Comparison of ENCODE assay signal across 26 cellular contexts in the genomic region with DNA sequence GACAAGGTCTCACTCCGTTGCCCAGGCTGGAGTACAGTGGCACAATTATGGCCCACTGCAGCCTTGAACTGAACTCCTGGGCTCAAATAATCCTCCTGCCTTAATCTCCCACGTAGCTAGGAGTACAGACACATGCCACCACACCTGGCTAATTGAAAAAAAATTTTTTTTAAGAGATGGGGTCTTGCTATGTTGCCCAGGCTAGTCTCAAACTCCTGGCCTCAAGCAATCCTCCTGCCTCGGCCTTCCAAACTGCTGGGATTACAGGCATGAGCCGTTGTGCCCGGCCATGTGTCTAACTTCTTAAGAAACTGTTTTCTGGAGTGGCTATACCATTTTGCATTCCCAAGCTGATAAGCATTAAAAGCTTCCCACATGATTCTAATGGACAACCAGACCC. TPM values are rescaled to one million over a fixed set of nuclear protein-coding genes. Genes with fewer than 3 reads are reported as not detected.
DNase-seq lines count a peak whose midpoint lies in the region; ATAC-seq, FAIRE-seq and TF ChIP-seq lines count a peak whose summit lies in the region.
"Had no signal": no experiment of that assay in that cellular context is flagged by ENCODE, and none has a peak within 500 bp of the region (broad histone marks: within the 10 kb centered on the region; RNA-seq: fewer than 3 reads in every experiment).

No MANE protein-coding gene starts in this region.

- no peaks in the 10 kb centered on the region for H3K9me3 ChIP-seq in right atrium auricular region
- no peaks in the 10 kb centered on the region for H3K9me3 ChIP-seq in heart right ventricle
- H3K9me3 ChIP-seq in HEK293 (ENCODE audit: control insufficient read depth, insufficient read depth, low read depth, low read length): no peaks in the 10 kb centered on the region
- H3K9me3 ChIP-seq in K562 (replicated peaks; ENCODE audit: control insufficient read depth, insufficient read depth, low read depth, low read length): no peaks in the 10 kb centered on the region
- H3K9me3 ChIP-seq: BE2C, BLaER1 had no signal

- POLR2A ChIA-PET in HEK293 (lab: Yijun Ruan, JAX) (no interaction called here), K562 (lab: Yijun Ruan, JAX) (no interaction called here)
- POLR2A ChIA-PET in activated CD4-positive, alpha-beta memory T cell treated with anti-CD3 and anti-CD28 coated beads for 36 hours (lab: Charles Lee): no interaction called here

- DNase-seq in right atrium auricular region (ENCODE audit: low spot score) (peak; percentile 32), heart right ventricle (no peak), K562 (ENCODE audit: extremely low read depth in 1 of 4, low spot score in 3 of 4) (no peak), nucleus accumbens (lab: John Stamatoyannopoulos, UW) (no peak)
- DNase-seq in activated CD4-positive, alpha-beta memory T cell treated with anti-CD3 and anti-CD28 coated beads for 36 hours: no peak
- no peak for DNase-seq in stimulated activated CD4-positive, alpha-beta T cell treated with anti-CD3 and anti-CD28 coated beads, Interleukin-4, amount 100 ng/mL, for 1 hour
- DNase-seq: 8988T; ACHN; BE2C; C1 segment of cervical spinal cord; CD4-positive, alpha-beta memory T cell; CD4-positive, CD25-positive, alpha-beta regulatory T cell; CD8-positive, alpha-beta memory T cell; COR-L47; DMS79 treated with DMSO at 0.1 percent for 48 hours; GF-D8 had no signal

- H3K27ac ChIP-seq in right atrium auricular region (no peak overlapping the region), heart right ventricle (no peak overlapping the region), HEK293 (ENCODE audit: extremely low read depth, low read depth, low read length) (no peak overlapping the region), KMS-11 (no peak overlapping the region; the same call in 1 of the 2 replicates), K562 (ENCODE audit: extremely low read depth, low read depth, low read length) (no peak overlapping the region)
- H3K27ac ChIP-seq: BLaER1 had no signal

- no peak for FAIRE-seq in K562 (lab: Jason Lieb, UNC)
- FAIRE-seq: A204.1, G401.6, GM12891, GM19239 had no signal

- no peaks in the 10 kb centered on the region for H3K36me3 Mint-ChIP-seq in activated CD4-positive, alpha-beta memory T cell treated with anti-CD3 and anti-CD28 coated beads for 36 hours
- H3K36me3 Mint-ChIP-seq: CD14-positive monocyte; CD4-positive, alpha-beta memory T cell; CD4-positive, CD25-positive, alpha-beta regulatory T cell; CD8-positive, alpha-beta memory T cell had no signal

- TF ChIP-seq POLR2A in K562 (conservative IDR thresholded peaks at IDR 0.05): no peak

- WGBS in heart right ventricle, 2 donors: 90 to 92% methylated on average over 5 of the region's 5 CpGs
- WGBS in K562 (ENCODE audit: insufficient coverage, low coverage, missing lambda C conversion rate): 29% methylated on average over 5 of the region's 5 CpGs

- H4K20me1 ChIP-seq in KMS-11 (ENCODE audit: insufficient read depth): no peaks in the 10 kb centered on the region
- H4K20me1 ChIP-seq in K562 (replicated peaks; ENCODE audit: control insufficient read depth, insufficient read depth, low read length): no peaks in the 10 kb centered on the region
- H4K20me1 ChIP-seq: BLaER1 had no signal

- H3K4me3 Mint-ChIP-seq in activated CD4-positive, alpha-beta memory T cell treated with anti-CD3 and anti-CD28 coated beads for 36 hours: no peak overlapping the region
- H3K4me3 Mint-ChIP-seq: CD14-positive monocyte; CD4-positive, alpha-beta memory T cell; CD4-positive, CD25-positive, alpha-beta regulatory T cell; CD8-positive, alpha-beta memory T cell had no signal

- no peaks in the 10 kb centered on the region for H3K79me2 ChIP-seq in KMS-11 (ENCODE audit: insufficient read depth, low read depth)
- H3K79me2 ChIP-seq in K562 (ENCODE audit: control insufficient read depth, insufficient read depth, low read length): no peaks in the 10 kb centered on the region

- H3K36me3 ChIP-seq in right atrium auricular region: no peaks in the 10 kb centered on the region
- H3K36me3 ChIP-seq in heart right ventricle: no peaks in the 10 kb centered on the region
- H3K36me3 ChIP-seq in HEK293 (ENCODE audit: control insufficient read depth in 2 of 2, insufficient read depth in 1 of 2, low read length in 2 of 2): no peaks in the 10 kb centered on the region
- H3K36me3 ChIP-seq in KMS-11 (ENCODE audit: insufficient read depth): no peaks in the 10 kb centered on the region
- H3K36me3 ChIP-seq in K562 (ENCODE audit: control insufficient read depth, insufficient read depth, low read length): no peaks in the 10 kb centered on the region; the same call in 2 of the 3 replicates
- H3K36me3 ChIP-seq: BE2C, BLaER1 had no signal

- H2AFZ ChIP-seq in KMS-11 (ENCODE audit: low read depth): no peak overlapping the region
- no peak overlapping the region for H2AFZ ChIP-seq in K562 (ENCODE audit: low read depth, low read length)

- no peak overlapping the region for H3K4me3 ChIP-seq in right atrium auricular region
- H3K4me3 ChIP-seq in heart right ventricle: no peak overlapping the region
- H3K4me3 ChIP-seq in HEK293 (ENCODE audit: low read depth, low read length): no peak overlapping the region
- no peak overlapping the region for H3K4me3 ChIP-seq in KMS-11 (IDR thresholded peaks at IDR 0.05; ENCODE audit: insufficient read depth, low read depth, low read length)
- no peak overlapping the region for H3K4me3 ChIP-seq in K562
- H3K4me3 ChIP-seq: BLaER1 had no signal

- no peaks in the 10 kb centered on the region for H3K9me1 ChIP-seq in K562 (ENCODE audit: control insufficient read depth, insufficient read depth, low read length)

- H3K4me1 Mint-ChIP-seq in activated CD4-positive, alpha-beta memory T cell treated with anti-CD3 and anti-CD28 coated beads for 36 hours (ENCODE audit: low read depth): peaks cover 5% of the 10 kb centered on the region

- no peak for TF ChIP-seq CTCF in right atrium auricular region (IDR thresholded peaks at IDR 0.05)
- TF ChIP-seq CTCF in heart right ventricle (IDR thresholded peaks at IDR 0.05): no peak
- TF ChIP-seq CTCF in HEK293 (tag by site-specific recombination; IDR thresholded peaks at IDR 0.05): no peak
- no peak for TF ChIP-seq CTCF in KMS-11 (conservative IDR thresholded peaks at IDR 0.05; ENCODE audit: low read depth, low read length)
- TF ChIP-seq CTCF in K562 (IDR thresholded peaks at IDR 0.05 in 2 of 3, conservative IDR thresholded peaks at IDR 0.05 in 1 of 3; ENCODE audit: insufficient read depth in 2 of 3, low read depth in 1 of 3, low read length in 3 of 3): no peak

- TF ChIP-seq RAD21 in K562 (CRISPR knock-in tag; conservative IDR thresholded peaks at IDR 0.05 in 1 of 2, IDR thresholded peaks at IDR 0.05 in 1 of 2): no peak

- H3K9me3 Mint-ChIP-seq in activated CD4-positive, alpha-beta memory T cell treated with anti-CD3 and anti-CD28 coated beads for 36 hours: no peaks in the 10 kb centered on the region
- H3K9me3 Mint-ChIP-seq: CD4-positive, alpha-beta memory T cell; CD4-positive, CD25-positive, alpha-beta regulatory T cell; CD8-positive, alpha-beta memory T cell had no signal

- H3K9ac ChIP-seq in KMS-11 (no peak overlapping the region), K562 (ENCODE audit: insufficient read depth in 1 of 2, low read depth in 2 of 2, low read length in 2 of 2) (no peak overlapping the region)
- H3K9ac ChIP-seq: BLaER1 had no signal

- H3K27me3 ChIP-seq in right atrium auricular region (no peaks in the 10 kb centered on the region), heart right ventricle (no peaks in the 10 kb centered on the region), KMS-11 (ENCODE audit: insufficient read depth, low read depth) (no peaks in the 10 kb centered on the region), K562 (ENCODE audit: control insufficient read depth in 2 of 2, insufficient read depth in 2 of 2, low read length in 2 of 2) (no peaks in the 10 kb centered on the region)
- H3K27me3 ChIP-seq: BE2C, BLaER1 had no signal

- H3K4me2 ChIP-seq in KMS-11 (peak overlapping the region; percentile 25; the same call in 1 of the 2 replicates), K562 (ENCODE audit: insufficient read depth, low read length) (no peak overlapping the region)
- H3K4me2 ChIP-seq: BLaER1 had no signal

- no peak for TF ChIP-seq EP300 in K562 (IDR thresholded peaks at IDR 0.05; ENCODE audit: low read length)

- H3K4me1 ChIP-seq in right atrium auricular region: no peaks in the 10 kb centered on the region
- H3K4me1 ChIP-seq in heart right ventricle: peaks cover 0 to 16% (median 5%) of the 10 kb centered on the region in 9 donors
- no peaks in the 10 kb centered on the region for H3K4me1 ChIP-seq in HEK293 (ENCODE audit: control insufficient read depth, insufficient read depth, low read length)
- H3K4me1 ChIP-seq in KMS-11 (ENCODE audit: low read depth, poor library complexity, severe bottlenecking): peaks cover 93% of the 10 kb centered on the region
- peaks cover 0 to 9% of the 10 kb centered on the region in 2 experiments; a peak in 3 of 5 replicates for H3K4me1 ChIP-seq in K562 (replicated peaks in 1 of 2; ENCODE audit: control insufficient read depth in 2 of 2, insufficient read depth in 2 of 2, low read length in 2 of 2)
- H3K4me1 ChIP-seq: BE2C had no signal

- CTCF ChIA-PET in HEK293 (lab: Yijun Ruan, JAX): interaction anchor here (0.6 to 1.1 kb wide), 4 partner anchors 10 to 577 kb away, joined by 3 to 5 read pairs (median 4); a partner anchor contains a TSS
- CTCF ChIA-PET in K562 (lab: Yijun Ruan, JAX; ENCODE audit: low intra/inter-chr PET ratio): no interaction called here
- CTCF ChIA-PET in activated CD4-positive, alpha-beta memory T cell treated with anti-CD3 and anti-CD28 coated beads for 36 hours (lab: Charles Lee): interaction anchor here (0.6 to 1.9 kb wide), 5 partner anchors 9 to 447 kb away, joined by 3 to 11 read pairs (median 4); a partner anchor contains a TSS

- intact Hi-C loops in heart right ventricle (cut with DNase I) (no loop called here), K562 (cut with micrococcal nuclease) (loop anchor here (10.0 kb wide), 1 partner anchor 326 kb away; no protein-coding TSS in a partner anchor)
- intact Hi-C loops in activated CD4-positive, alpha-beta memory T cell treated with anti-CD3 and anti-CD28 coated beads for 36 hours (cut with micrococcal nuclease): no loop called here

- in situ Hi-C loops in K562 (cut with MboI): no loop called here

- no peak overlapping the region for H3K27ac Mint-ChIP-seq in activated CD4-positive, alpha-beta memory T cell treated with anti-CD3 and anti-CD28 coated beads for 36 hours
- H3K27ac Mint-ChIP-seq: CD14-positive monocyte; CD4-positive, alpha-beta memory T cell; CD4-positive, CD25-positive, alpha-beta regulatory T cell had no signal

- no TSS peak for BruUV-seq in K562 (replicated peaks; lab: Mats Ljungman, UMichigan)

- ATAC-seq in heart right ventricle (no peak), K562 (no peak)

- H3K27me3 Mint-ChIP-seq in activated CD4-positive, alpha-beta memory T cell treated with anti-CD3 and anti-CD28 coated beads for 36 hours: no peaks in the 10 kb centered on the region
- H3K27me3 Mint-ChIP-seq: CD4-positive, alpha-beta memory T cell; CD4-positive, CD25-positive, alpha-beta regulatory T cell; CD8-positive, alpha-beta memory T cell had no signal

RNA-seq across cellular contexts. Expression of a gene that starts 9.5 kb away (rescaled TPM):
- total RNA-seq in right atrium auricular region (not detected), heart right ventricle (not detected), K562 (2014; rRNA removed) (9.6 and 12.2 TPM in 2 replicates), K562 (2014; rRNA removed; fragmentation: Illumina TruSeq; extraction: Trizol) (19.9 and 20.6 TPM in 2 replicates), K562 (2015; rRNA removed; fragmentation: Illumina TruSeq; extraction: Trizol) (11.3 and 13.1 TPM in 2 replicates), K562 (2021) (17.3 and 19.7 TPM in 2 replicates)
- polyA plus RNA-seq in heart right ventricle (not detected), K562 (2011; rRNA removed) (5.0 and 6.4 TPM in 2 replicates), K562 (2014; fragmentation: Illumina TruSeq; extraction: Trizol) (15.2 and 21.1 TPM in 2 replicates), K562 (2014; fragmentation: Nextera tagmentation; extraction: Ambion mirVana) (10 to 100 TPM; 16.8 to 21.4 TPM), K562 (2014; rRNA removed) (15.4 and 22.5 TPM in 2 replicates)
- total RNA-seq in K562 (2011; cell fraction: chromatin; rRNA removed; ENCODE audit: low replicate concordance): 2.1 and 9.3 TPM in 2 replicates
- 1.5 and 2.9 TPM in 2 replicates for total RNA-seq in K562 (2011; cell fraction: nucleolus; rRNA removed)
- 3.2 and 6.1 TPM in 2 replicates for total RNA-seq in K562 (2011; cell fraction: nucleoplasm; rRNA removed)
- polyA plus RNA-seq in K562 (2011; cell fraction: cytosol; rRNA removed): 0.69 and 1.9 TPM in 2 replicates
- polyA plus RNA-seq in K562 (2011; cell fraction: nucleus; rRNA removed): 1.5 and 1.7 TPM in 2 replicates
- polyA plus RNA-seq in K562 (2012): 12.2 and 13.3 TPM in 2 replicates
- 4.0 and 4.2 TPM in 2 replicates for polyA minus RNA-seq in K562 (2011; rRNA and poly(A)+ RNA removed)
- 1.8 and 2.5 TPM in 2 replicates for polyA minus RNA-seq in K562 (2011; cell fraction: cytosol; rRNA and poly(A)+ RNA removed)
- 0.27 and 1.00 TPM in 2 replicates for polyA minus RNA-seq in K562 (2011; cell fraction: nucleus; rRNA and poly(A)+ RNA removed)
- not detected for total RNA-seq in activated CD4-positive, alpha-beta memory T cell treated with anti-CD3 and anti-CD28 coated beads for 36 hours
- total RNA-seq: A673; CD8-positive, alpha-beta memory T cell had no signal
- polyA plus RNA-seq: AG04450; CD14-positive monocyte; CD4-positive, alpha-beta memory T cell; CD4-positive, CD25-positive, alpha-beta regulatory T cell; CD8-positive, alpha-beta memory T cell had no signal

RNA-seq across cellular contexts. Expression of a gene that starts 58.8 kb away (rescaled TPM):
- total RNA-seq in right atrium auricular region: 10 to 100 TPM; 11.6 to 11.9 TPM
- 10 to 100 TPM; 11.4 to 15.3 (median 13.1) TPM for total RNA-seq in heart right ventricle
- polyA plus RNA-seq in heart right ventricle: 10 to 100 TPM in 1 of 2 donors, 1 to 10 TPM in 1; 8.1 to 28.2 TPM
- 105 and 215 TPM in 2 replicates for total RNA-seq in K562 (2011; cell fraction: chromatin; rRNA removed; ENCODE audit: low replicate concordance)
- 59.2 and 60.8 TPM in 2 replicates for total RNA-seq in K562 (2011; cell fraction: nucleolus; rRNA removed)
- total RNA-seq in K562 (2011; cell fraction: nucleoplasm; rRNA removed): 72.0 and 74.5 TPM in 2 replicates
- total RNA-seq in K562 (2014; rRNA removed): 27.4 and 29.5 TPM in 2 replicates
- 24.8 and 27.8 TPM in 2 replicates for total RNA-seq in K562 (2014; rRNA removed; fragmentation: Illumina TruSeq; extraction: Trizol)
- total RNA-seq in K562 (2015; rRNA removed; fragmentation: Illumina TruSeq; extraction: Trizol): 22.7 and 22.9 TPM in 2 replicates
- total RNA-seq in K562 (2021): 51.0 and 52.1 TPM in 2 replicates
- 56.1 and 74.3 TPM in 2 replicates for polyA plus RNA-seq in K562 (2011; rRNA removed)
- polyA plus RNA-seq in K562 (2011; cell fraction: cytosol; rRNA removed): 14.2 and 19.3 TPM in 2 replicates
- 67.2 and 79.7 TPM in 2 replicates for polyA plus RNA-seq in K562 (2011; cell fraction: nucleus; rRNA removed)
- 27.7 and 28.9 TPM in 2 replicates for polyA plus RNA-seq in K562 (2012)
- 39.6 and 45.5 TPM in 2 replicates for polyA plus RNA-seq in K562 (2014; fragmentation: Illumina TruSeq; extraction: Trizol)
- 10 to 100 TPM; 21.3 to 27.4 TPM for polyA plus RNA-seq in K562 (2014; fragmentation: Nextera tagmentation; extraction: Ambion mirVana)
- 42.9 and 44.5 TPM in 2 replicates for polyA plus RNA-seq in K562 (2014; rRNA removed)
- 68.0 and 99.5 TPM in 2 replicates for polyA minus RNA-seq in K562 (2011; rRNA and poly(A)+ RNA removed)
- 32.6 and 37.4 TPM in 2 replicates for polyA minus RNA-seq in K562 (2011; cell fraction: cytosol; rRNA and poly(A)+ RNA removed)
- polyA minus RNA-seq in K562 (2011; cell fraction: nucleus; rRNA and poly(A)+ RNA removed): 28.3 and 41.3 TPM in 2 replicates
- 10 to 100 TPM; 23.3 to 26.7 TPM for total RNA-seq in activated CD4-positive, alpha-beta memory T cell treated with anti-CD3 and anti-CD28 coated beads for 36 hours
